Comparison of ENCODE assay signal across 8 cellular contexts in the genomic region with DNA sequence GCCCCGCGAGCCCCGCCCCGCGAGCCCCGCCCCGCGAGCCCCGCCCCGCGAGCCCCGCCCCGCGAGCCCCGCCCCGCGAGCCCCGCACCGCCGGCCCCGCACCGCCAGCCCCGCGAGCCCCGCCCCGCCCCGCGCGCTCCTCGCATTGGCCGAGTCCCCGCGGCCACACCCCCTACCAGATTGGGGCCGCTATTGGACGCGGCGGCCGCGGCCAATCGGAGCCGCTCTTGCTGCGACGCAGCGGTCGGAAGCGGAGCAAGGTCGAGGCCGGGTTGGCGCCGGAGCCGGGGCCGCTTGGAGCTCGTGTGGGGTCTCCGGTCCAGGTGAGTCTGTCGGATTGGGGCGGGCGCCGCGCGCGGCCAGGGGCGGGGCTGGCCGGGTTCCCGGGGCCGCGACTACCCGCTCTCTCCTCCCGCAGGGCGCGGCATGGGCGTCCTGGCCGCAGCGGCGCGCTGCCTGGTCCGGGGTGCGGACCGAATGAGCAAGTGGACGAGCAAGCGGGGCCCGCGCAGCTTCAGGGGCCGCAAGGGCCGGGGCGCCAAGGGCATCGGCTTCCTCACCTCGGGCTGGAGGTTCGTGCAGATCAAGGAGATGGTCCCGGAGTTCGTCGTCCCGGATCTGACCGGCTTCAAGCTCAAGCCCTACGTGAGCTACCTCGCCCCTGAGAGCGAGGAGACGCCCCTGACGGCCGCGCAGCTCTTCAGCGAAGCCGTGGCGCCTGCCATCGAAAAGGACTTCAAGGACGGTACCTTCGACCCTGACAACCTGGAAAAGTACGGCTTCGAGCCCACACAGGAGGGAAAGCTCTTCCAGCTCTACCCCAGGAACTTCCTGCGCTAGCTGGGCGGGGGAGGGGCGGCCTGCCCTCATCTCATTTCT. TPM values are rescaled to one million over a fixed set of nuclear protein-coding genes. Genes with fewer than 3 reads are reported as not detected.
DNase-seq lines count a peak whose midpoint lies in the region; TF ChIP-seq lines count a peak whose summit lies in the region.

A gene (plus strand): TSS at position 224 of the 879 bp plus-strand sequence. CDS start 203 bp downstream, at position 427.

- no peak within 1 kb of the TSS for H4K8ac ChIP-seq in neuronal stem cell (ENCODE audit: low read depth, low read length)

- DNase-seq in EL = peak; percentile 86
- peak; percentile 79 for DNase-seq in H4 (ENCODE audit: low spot score)
- DNase-seq in MM.1S = peak; percentile 93
- DNase-seq in SK-N-DZ (ENCODE audit: low spot score) = peak; percentile 78
- DNase-seq in activated naive CD4-positive, alpha-beta T cell treated with Interleukin-2 at 50 U/mL for 16 hours = peak; percentile 90
- peak; percentile 69 for DNase-seq in foreskin melanocyte
- DNase-seq in neuronal stem cell (ENCODE audit: low spot score) = peak; percentile 91

- H3F3A ChIP-seq in MM.1S (ENCODE audit: insufficient read depth, low read length) = peaks cover 25% of the 10 kb centered on the region

- no peak within 1 kb of the TSS for H3K14ac ChIP-seq in neuronal stem cell (ENCODE audit: low read length)

- H4K20me1 ChIP-seq in MM.1S (ENCODE audit: insufficient read depth, low read length) = no peaks in the 10 kb centered on the region

- H3K4me1 ChIP-seq in MM.1S (ENCODE audit: low read length) (no peaks in the 10 kb centered on the region), neuronal stem cell (ENCODE audit: control insufficient read depth in 2 of 2, insufficient read depth in 1 of 2, low read depth in 1 of 2, low read length in 2 of 2) (peaks cover 6 to 13% of the 10 kb centered on the region in 2 donors)

- no peak within 1 kb of the TSS for H2BK120ac ChIP-seq in neuronal stem cell (ENCODE audit: low read depth, low read length)

- H2AK5ac ChIP-seq in neuronal stem cell (ENCODE audit: low read depth, low read length) = peak within 1 kb of the TSS; percentile 92

- no CpG with 5 or more reads among the region's 111 CpGs for WGBS in neuronal stem cell (ENCODE audit: extremely low coverage in 2 of 2, insufficient read length in 2 of 2, insufficient replicate concordance in 1 of 2), 2 donors

- peak within 1 kb of the TSS; percentile 89 for H3K23ac ChIP-seq in neuronal stem cell (ENCODE audit: low read depth, low read length, poor library complexity)

- peak within 1 kb of the TSS; percentile 81 for H3K4me2 ChIP-seq in MM.1S (ENCODE audit: low read depth, low read length)
- peak within 1 kb of the TSS; percentile 89 for H3K4me2 ChIP-seq in neuronal stem cell (ENCODE audit: insufficient read depth, low read length, poor library complexity, severe bottlenecking)

- H3K27me3 ChIP-seq in MM.1S (replicated peaks; ENCODE audit: insufficient read depth, low read length) (no peaks in the 10 kb centered on the region), neuronal stem cell (ENCODE audit: control insufficient read depth in 3 of 3, insufficient read depth in 3 of 3, low read depth in 1 of 3, low read length in 3 of 3) (no peaks in the 10 kb centered on the region)

- H2BK5ac ChIP-seq in neuronal stem cell (ENCODE audit: low read length) = no peak within 1 kb of the TSS

- no peak for TF ChIP-seq CTCF in MM.1S (IDR thresholded peaks at IDR 0.05; ENCODE audit: low read length)
- no peak for TF ChIP-seq CTCF in subcutaneous adipose tissue (IDR thresholded peaks at IDR 0.05; ENCODE audit: low read depth)

- H2AFZ ChIP-seq in MM.1S (ENCODE audit: low read length) (peak within 1 kb of the TSS; percentile 89), neuronal stem cell (ENCODE audit: low read length) (peak within 1 kb of the TSS; percentile 94)

- H2BK15ac ChIP-seq in neuronal stem cell (ENCODE audit: low read length) = peak within 1 kb of the TSS; percentile 75

- H3K4ac ChIP-seq in neuronal stem cell (ENCODE audit: low read length) = peak within 1 kb of the TSS; percentile 30

- peak within 1 kb of the TSS; percentile 42; the same call in 1 of the 2 replicates for H3K27ac ChIP-seq in MM.1S (ENCODE audit: low read length)
- peak within 1 kb of the TSS; percentile 42 for H3K27ac ChIP-seq in neuronal stem cell (replicated peaks; ENCODE audit: low read length)

- peak within 1 kb of the TSS; percentile 96 for H3K18ac ChIP-seq in neuronal stem cell (ENCODE audit: low read length)

- no peak within 1 kb of the TSS for H2BK12ac ChIP-seq in neuronal stem cell (ENCODE audit: low read length)

- H3K79me2 ChIP-seq in MM.1S (ENCODE audit: low read length) = peaks cover 8% of the 10 kb centered on the region

- H3K9me2 ChIP-seq in MM.1S (replicated peaks; ENCODE audit: insufficient read depth, low read length) = no peaks in the 10 kb centered on the region

- H3K4me3 ChIP-seq in MM.1S (ENCODE audit: low read length) (peak within 1 kb of the TSS; percentile 95), neuronal stem cell (ENCODE audit: low read length in 2 of 2) (peak within 1 kb of the TSS; percentile 61 to 92)

- H3K9ac ChIP-seq in MM.1S (ENCODE audit: low read length) = peak within 1 kb of the TSS; percentile 78
- H3K9ac ChIP-seq in neuronal stem cell (ENCODE audit: low read depth, low read length, poor library complexity) = peak within 1 kb of the TSS; percentile 92

- no peak within 1 kb of the TSS for H4K91ac ChIP-seq in neuronal stem cell (ENCODE audit: low read depth, low read length, poor library complexity)

- peaks cover 7% of the 10 kb centered on the region for H3K79me1 ChIP-seq in neuronal stem cell (ENCODE audit: low read depth, low read length)

- H3K36me3 ChIP-seq in MM.1S (replicated peaks; ENCODE audit: insufficient read depth, low read length) = no peaks in the 10 kb centered on the region
- peaks cover 25 to 44% of the 10 kb centered on the region in 2 donors for H3K36me3 ChIP-seq in neuronal stem cell (replicated peaks in 1 of 2; ENCODE audit: control insufficient read depth in 2 of 2, insufficient read depth in 2 of 2, low read length in 2 of 2)

- H3K9me3 ChIP-seq in MM.1S (replicated peaks; ENCODE audit: insufficient read depth, low read length) = no peaks in the 10 kb centered on the region
- H3K9me3 ChIP-seq in neuronal stem cell (replicated peaks in 1 of 2; ENCODE audit: control insufficient read depth in 2 of 2, insufficient read depth in 1 of 2, low read depth in 1 of 2, low read length in 2 of 2) = peaks cover under 1% of the 10 kb centered on the region in 2 donors

RNA-seq across cellular contexts. Expression of the gene that starts here (rescaled TPM):
- total RNA-seq in H4 (2014; rRNA removed; shearing (Covaris generic)) = 52.4 and 66.7 TPM in 2 replicates
- polyA plus RNA-seq in SK-N-DZ (2014; cell fraction: cytosol; rRNA removed) = 28.9 and 35.2 TPM in 2 replicates
- 25.8 and 41.2 TPM in 2 replicates for polyA plus RNA-seq in SK-N-DZ (2014; cell fraction: nucleus; rRNA removed)
- polyA plus RNA-seq in neuronal stem cell (2013, experiment 1 of 2) = 39.7 TPM
- 37.4 TPM for polyA plus RNA-seq in neuronal stem cell (2013, experiment 2 of 2)
- 100 to 1,000 TPM in 1 of 4 donors, 10 to 100 TPM in 3; 55.3 to 152 (median 64.7) TPM for total RNA-seq in subcutaneous adipose tissue

Comparison
In these comparisons a context has a peak if more than half of its experiments do, and no peak if none do; other contexts are left out.
1. Peak in every context shown above with its lines: DNase-seq, H3K4me3 ChIP-seq and H3K27ac ChIP-seq.